1 cellular context compared by ENCODE assay signal in genomic region chr4:102819100-102819499, GRCh38.
TF ChIP-seq lines count a peak whose summit lies in the region.

No MANE protein-coding gene starts in this region.

TF ChIP-seq in HepG2, 621 proteins besides CTCF, POLR2A, EP300 and RAD21:
- TF ChIP-seq ZBTB33 (CRISPR knock-in tag; IDR thresholded peaks at IDR 0.05): peak; percentile 20; the same call in 1 of the 2 replicates
